ENCODE assay signal across 16 cellular contexts in genomic region chr1:159920202-159920601, GRCh38. TPM values are rescaled to one million over a fixed set of nuclear protein-coding genes. Genes with fewer than 3 reads are reported as not detected.
DNase-seq lines count a peak whose midpoint lies in the region; ATAC-seq and TF ChIP-seq lines count a peak whose summit lies in the region.
"Had no signal": no experiment of that assay in that cellular context is flagged by ENCODE, and none has a peak within 500 bp of the region (broad histone marks: within the 10 kb centered on the region; RNA-seq: fewer than 3 reads in every experiment).

No MANE protein-coding gene starts in this region.

- TF ChIP-seq POLR2A in adrenal gland (IDR thresholded peaks at IDR 0.05): no peak

- H3K27ac Mint-ChIP-seq in CD14-positive monocyte: peak overlapping the region; percentile 75 to 100 (median 100)
- peak overlapping the region; percentile 99 for H3K27ac Mint-ChIP-seq in activated T-helper 1 cell treated with anti-CD3 and anti-CD28 coated beads, Interleukin-12 subunit alpha, Interleukin-12 subunit beta, Interleukin-2, Interleukin-4 antibody, amounts not matched to agents 30 ng/mL and 10 ng/mL and 1 ng/mL, durations not matched to agents 14 hours and 24 hours and 36 hours
- H3K27ac Mint-ChIP-seq: mesothelial cell of epicardium, WTC11 had no signal

- peaks cover 68 to 76% of the 10 kb centered on the region in 2 donors for H3K36me3 Mint-ChIP-seq in CD14-positive monocyte
- H3K36me3 Mint-ChIP-seq in activated T-helper 1 cell treated with anti-CD3 and anti-CD28 coated beads, Interleukin-12 subunit alpha, Interleukin-12 subunit beta, Interleukin-2, Interleukin-4 antibody, amounts not matched to agents 30 ng/mL and 10 ng/mL and 1 ng/mL, durations not matched to agents 14 hours and 24 hours and 36 hours (ENCODE audit: low read depth): peaks cover 58% of the 10 kb centered on the region

- H3K27me3 ChIP-seq in AG04450 (ENCODE audit: control insufficient read depth, insufficient read depth, low read length) (no peaks in the 10 kb centered on the region), mucosa of stomach (ENCODE audit: control insufficient read depth, insufficient read depth, low read length) (no peaks in the 10 kb centered on the region), adrenal gland (no peaks in the 10 kb centered on the region)
- H3K27me3 ChIP-seq: body of pancreas had no signal

- POLR2A ChIA-PET in AG04450 (lab: Yijun Ruan, JAX): no interaction called here

- peaks cover 0 to 3% (median 0%) of the 10 kb centered on the region in 7 donors for H3K9me3 Mint-ChIP-seq in CD14-positive monocyte
- no peaks in the 10 kb centered on the region for H3K9me3 Mint-ChIP-seq in activated T-helper 1 cell treated with anti-CD3 and anti-CD28 coated beads, Interleukin-12 subunit alpha, Interleukin-12 subunit beta, Interleukin-2, Interleukin-4 antibody, amounts not matched to agents 30 ng/mL and 10 ng/mL and 1 ng/mL, durations not matched to agents 14 hours and 24 hours and 36 hours
- H3K9me3 Mint-ChIP-seq: activated T-cell treated with anti-CD3 and anti-CD28 coated beads, Interleukin-2, amount 50 U/mL, for 4 hours; mesothelial cell of epicardium; WTC11 had no signal

- ATAC-seq in GM19463 (IDR thresholded peaks at IDR 0.05; ENCODE audit: unreplicated experiment): no peak
- ATAC-seq: activated T-cell treated with anti-CD3 and anti-CD28 coated beads, Interleukin-2, amount 50 U/mL, for 4 hours; body of pancreas; WTC11 had no signal

- peaks cover 44% of the 10 kb centered on the region for H3K36me3 ChIP-seq in mucosa of stomach (ENCODE audit: control insufficient read depth, insufficient read depth, low read length)
- H3K36me3 ChIP-seq in adrenal gland (replicated peaks in 1 of 2): peaks cover 0 to 31% of the 10 kb centered on the region in 2 donors

- CTCF ChIA-PET in AG04450 (lab: Charles Lee): interaction anchor here (1.0 to 2.9 kb wide), 3 partner anchors 14 to 87 kb away, joined by 3 to 12 read pairs (median 3); no protein-coding TSS in a partner anchor

- intact Hi-C loops in CD14-positive monocyte (cut with micrococcal nuclease): loop anchor here in 1 of 2 donors (10.0 kb wide), 1 partner anchor 425 kb away; the partner anchor contains the start of genes COPA and NCSTN
- intact Hi-C loops in activated T-helper 1 cell treated with anti-CD3 and anti-CD28 coated beads, Interleukin-12 subunit alpha, Interleukin-12 subunit beta, Interleukin-2, Interleukin-4 antibody, amounts not matched to agents 30 ng/mL and 10 ng/mL and 1 ng/mL, durations not matched to agents 14 hours and 24 hours and 36 hours (cut with micrococcal nuclease): loop anchor here (5.0 to 10.0 kb wide), 2 partner anchors 908 to 1125 kb away; partner anchors contain the start of gene USF1
- intact Hi-C loops in adrenal gland (cut with DNase I): no loop called here

- H3K4me1 ChIP-seq in mucosa of stomach (ENCODE audit: control insufficient read depth, insufficient read depth, low read length) (peaks cover 77% of the 10 kb centered on the region), adrenal gland (replicated peaks in 1 of 2) (peaks cover 0 to 37% of the 10 kb centered on the region in 2 donors)

- peak overlapping the region; percentile 98 for H3K9ac ChIP-seq in mucosa of stomach (ENCODE audit: low read length)
- H3K9ac ChIP-seq: parathyroid adenoma had no signal

- H3K4me3 ChIP-seq in AG04450 (ENCODE audit: low read depth, low read length): no peak overlapping the region
- H3K4me3 ChIP-seq in mucosa of stomach (ENCODE audit: low read length): peak overlapping the region; percentile 26
- no peak overlapping the region for H3K4me3 ChIP-seq in adrenal gland
- H3K4me3 ChIP-seq: body of pancreas, PC-9, thoracic aorta had no signal

- H3K4me3 Mint-ChIP-seq in CD14-positive monocyte: no peak overlapping the region
- no peak overlapping the region for H3K4me3 Mint-ChIP-seq in activated T-helper 1 cell treated with anti-CD3 and anti-CD28 coated beads, Interleukin-12 subunit alpha, Interleukin-12 subunit beta, Interleukin-2, Interleukin-4 antibody, amounts not matched to agents 30 ng/mL and 10 ng/mL and 1 ng/mL, durations not matched to agents 14 hours and 24 hours and 36 hours
- H3K4me3 Mint-ChIP-seq: activated T-cell treated with anti-CD3 and anti-CD28 coated beads, Interleukin-2, amount 50 U/mL, for 4 hours; mesothelial cell of epicardium; WTC11 had no signal

- H3K9me3 ChIP-seq in AG04450 (ENCODE audit: control insufficient read depth, insufficient read depth, low read length): peaks cover 4% of the 10 kb centered on the region; the same call in 1 of the 2 replicates
- no peaks in the 10 kb centered on the region for H3K9me3 ChIP-seq in mucosa of stomach (ENCODE audit: control insufficient read depth, low read length)
- no peaks in the 10 kb centered on the region for H3K9me3 ChIP-seq in adrenal gland (replicated peaks in 1 of 3)
- H3K9me3 ChIP-seq: body of pancreas, thoracic aorta had no signal

- WGBS in adrenal gland, 4 donors: 91 to 95% (median 91%) methylated on average over 9 to 10 of the region's 10 CpGs

- H3K27ac ChIP-seq in AG04450 (ENCODE audit: low read depth, low read length) (peak overlapping the region; percentile 2), adrenal gland (no peak overlapping the region)
- H3K27ac ChIP-seq: body of pancreas, parathyroid adenoma had no signal

- TF ChIP-seq CTCF in AG04450 (IDR thresholded peaks at IDR 0.05; ENCODE audit: low read depth, low read length) (no peak), CD14-positive monocyte (IDR thresholded peaks at IDR 0.05) (no peak), adrenal gland (IDR thresholded peaks at IDR 0.05) (no peak)

- peaks cover 35% of the 10 kb centered on the region for H3K4me1 Mint-ChIP-seq in CD14-positive monocyte
- H3K4me1 Mint-ChIP-seq in activated T-helper 1 cell treated with anti-CD3 and anti-CD28 coated beads, Interleukin-12 subunit alpha, Interleukin-12 subunit beta, Interleukin-2, Interleukin-4 antibody, amounts not matched to agents 30 ng/mL and 10 ng/mL and 1 ng/mL, durations not matched to agents 14 hours and 24 hours and 36 hours (ENCODE audit: low read depth): peaks cover 53% of the 10 kb centered on the region

- peaks cover 0 to 17% (median 1%) of the 10 kb centered on the region in 3 donors for H3K27me3 Mint-ChIP-seq in CD14-positive monocyte (ENCODE audit: low read depth in 3 of 3)
- peaks cover 1% of the 10 kb centered on the region for H3K27me3 Mint-ChIP-seq in activated T-helper 1 cell treated with anti-CD3 and anti-CD28 coated beads, Interleukin-12 subunit alpha, Interleukin-12 subunit beta, Interleukin-2, Interleukin-4 antibody, amounts not matched to agents 30 ng/mL and 10 ng/mL and 1 ng/mL, durations not matched to agents 14 hours and 24 hours and 36 hours (ENCODE audit: insufficient read depth)

- DNase-seq in AG04450 (ENCODE audit: low read depth, low spot score) (no peak), CD14-positive monocyte (ENCODE audit: low spot score) (no peak), adrenal gland (no peak)
- DNase-seq in activated T-helper 1 cell treated with anti-CD3 and anti-CD28 coated beads, Interleukin-12 subunit alpha, Interleukin-12 subunit beta, Interleukin-2, Interleukin-4 antibody, amounts not matched to agents 30 ng/mL and 10 ng/mL and 1 ng/mL, durations not matched to agents 14 hours and 24 hours and 36 hours (ENCODE audit: low spot score): no peak
- no peak for DNase-seq in stimulated activated CD4-positive, alpha-beta T cell treated with anti-CD3 and anti-CD28 coated beads, Interleukin-4, amount 100 ng/mL, for 24 hours
- DNase-seq: activated T-cell treated with anti-CD3 and anti-CD28 coated beads, Interleukin-2, amount 50 U/mL, for 4 hours; body of pancreas; NCI-H2029; NCI-H524 treated with DMSO at 0.1 percent for 48 hours; PC-9 had no signal

RNA-seq across cellular contexts. Expression of gene TAGLN2, which starts 5.1 kb away (rescaled TPM):
- polyA plus RNA-seq in AG04450 (2011; rRNA removed) (400 and 472 TPM in 2 replicates), CD14-positive monocyte (1,000 to 10,000 TPM in 1 of 2 donors, 100 to 1,000 TPM in 1; 918 to 1,259 TPM), adrenal gland (100 to 1,000 TPM; 124 to 215 (median 192) TPM)
- 226 and 280 TPM in 2 replicates for polyA minus RNA-seq in AG04450 (2011; rRNA and poly(A)+ RNA removed)
- total RNA-seq in activated T-helper 1 cell treated with anti-CD3 and anti-CD28 coated beads, Interleukin-12 subunit alpha, Interleukin-12 subunit beta, Interleukin-2, Interleukin-4 antibody, amounts not matched to agents 30 ng/mL and 10 ng/mL and 1 ng/mL, durations not matched to agents 14 hours and 24 hours and 36 hours: 442 and 461 TPM in 2 replicates
- 100 to 1,000 TPM in 7 of 8 donors, 10 to 100 TPM in 1; 87.1 to 185 (median 143) TPM for total RNA-seq in adrenal gland

RNA-seq across cellular contexts. Expression of gene CFAP45, which starts 20.2 kb away (rescaled TPM):
- polyA plus RNA-seq in AG04450 (2011; rRNA removed) (0.29 and 0.51 TPM in 2 replicates), CD14-positive monocyte (under 1 TPM in 1 of 2 donors, not detected in 1; 0.12 TPM), adrenal gland (under 1 TPM; 0.30 to 0.42 (median 0.40) TPM)
- polyA minus RNA-seq in AG04450 (2011; rRNA and poly(A)+ RNA removed): 0.35 TPM in 1 of 2 replicates, not detected in the other
- total RNA-seq in activated T-helper 1 cell treated with anti-CD3 and anti-CD28 coated beads, Interleukin-12 subunit alpha, Interleukin-12 subunit beta, Interleukin-2, Interleukin-4 antibody, amounts not matched to agents 30 ng/mL and 10 ng/mL and 1 ng/mL, durations not matched to agents 14 hours and 24 hours and 36 hours: 0.78 and 1.7 TPM in 2 replicates
- total RNA-seq in adrenal gland: under 1 TPM in 2 of 8 donors, not detected in 6; 0.14 to 0.81 TPM
- total RNA-seq: body of pancreas had no signal

RNA-seq across cellular contexts. Expression of gene IGSF9, which starts 25.2 kb away (rescaled TPM):
- polyA plus RNA-seq in AG04450 (2011; rRNA removed) (not detected in 2 replicates), CD14-positive monocyte (not detected), adrenal gland (under 1 TPM in 2 of 3 donors, not detected in 1; 0.10 to 0.16 TPM)
- polyA minus RNA-seq in AG04450 (2011; rRNA and poly(A)+ RNA removed): not detected in 2 replicates
- total RNA-seq in activated T-helper 1 cell treated with anti-CD3 and anti-CD28 coated beads, Interleukin-12 subunit alpha, Interleukin-12 subunit beta, Interleukin-2, Interleukin-4 antibody, amounts not matched to agents 30 ng/mL and 10 ng/mL and 1 ng/mL, durations not matched to agents 14 hours and 24 hours and 36 hours: not detected in 2 replicates
- under 1 TPM in 3 of 8 donors, not detected in 5; 0.14 to 0.32 (median 0.23) TPM for total RNA-seq in adrenal gland

RNA-seq across cellular contexts. Expression of gene SLAMF9, which starts 33.8 kb away (rescaled TPM):
- polyA plus RNA-seq in AG04450 (2011; rRNA removed): 0.11 TPM in 1 of 2 replicates, not detected in the other
- polyA minus RNA-seq in AG04450 (2011; rRNA and poly(A)+ RNA removed): 0.37 TPM in 1 of 2 replicates, not detected in the other
- polyA plus RNA-seq in CD14-positive monocyte: not detected
- total RNA-seq in activated T-helper 1 cell treated with anti-CD3 and anti-CD28 coated beads, Interleukin-12 subunit alpha, Interleukin-12 subunit beta, Interleukin-2, Interleukin-4 antibody, amounts not matched to agents 30 ng/mL and 10 ng/mL and 1 ng/mL, durations not matched to agents 14 hours and 24 hours and 36 hours: not detected in 2 replicates
- total RNA-seq in adrenal gland: not detected
- not detected for polyA plus RNA-seq in adrenal gland
- total RNA-seq: activated T-cell treated with anti-CD3 and anti-CD28 coated beads, Interleukin-2, amount 50 U/mL, for 4 hours; body of pancreas; mesothelial cell of epicardium; thoracic aorta; WTC11 had no signal

RNA-seq across cellular contexts. Expression of gene VSIG8, which starts 57.7 kb away (rescaled TPM):
- polyA plus RNA-seq in AG04450 (2011; rRNA removed): not detected in 2 replicates
- not detected in 2 replicates for polyA minus RNA-seq in AG04450 (2011; rRNA and poly(A)+ RNA removed)
- polyA plus RNA-seq in CD14-positive monocyte: not detected
- not detected in 2 replicates for total RNA-seq in activated T-helper 1 cell treated with anti-CD3 and anti-CD28 coated beads, Interleukin-12 subunit alpha, Interleukin-12 subunit beta, Interleukin-2, Interleukin-4 antibody, amounts not matched to agents 30 ng/mL and 10 ng/mL and 1 ng/mL, durations not matched to agents 14 hours and 24 hours and 36 hours
- under 1 TPM in 1 of 8 donors, not detected in 7; 0.14 TPM for total RNA-seq in adrenal gland
- polyA plus RNA-seq in adrenal gland: under 1 TPM in 2 of 3 donors, not detected in 1; 0.20 to 0.80 TPM
- total RNA-seq: activated T-cell treated with anti-CD3 and anti-CD28 coated beads, Interleukin-2, amount 50 U/mL, for 4 hours; body of pancreas; mesothelial cell of epicardium; PC-9; thoracic aorta; WTC11 had no signal
